26 cellular contexts compared by ENCODE assay signal in genomic region chr11:27518522-27518921, GRCh38. TPM values are rescaled to one million over a fixed set of nuclear protein-coding genes. Genes with fewer than 3 reads are reported as not detected.
DNase-seq lines count a peak whose midpoint lies in the region; ATAC-seq, FAIRE-seq and TF ChIP-seq lines count a peak whose summit lies in the region.
"Had no signal": no experiment of that assay in that cellular context is flagged by ENCODE, and none has a peak within 500 bp of the region (broad histone marks: within the 10 kb centered on the region; RNA-seq: fewer than 3 reads in every experiment).

No MANE protein-coding gene starts in this region.

- 26% methylated on average over 2 of the region's 2 CpGs for WGBS in A549 (ENCODE audit: missing lambda C conversion rate)
- WGBS in IMR-90 (ENCODE audit: extremely low coverage in 2 of 2, insufficient read length in 1 of 2), 2 experiments = no CpG with 5 or more reads among the region's 2 CpGs

- dilution Hi-C loops in IMR-90 (cut with HindIII; ENCODE audit: low sequenced_read_pairs, unreplicated experiment) = no loop called here

- TF ChIP-seq POLR2A in A549 (IDR thresholded peaks at IDR 0.05; ENCODE audit: low read length) = no peak
- TF ChIP-seq POLR2A in IMR-90 (IDR thresholded peaks at IDR 0.05; ENCODE audit: low read depth, low read length) = no peak

- no peak overlapping the region for H2BK5ac ChIP-seq in IMR-90 (ENCODE audit: low read depth, low read length, poor library complexity, severe bottlenecking)

- H3K27ac Mint-ChIP-seq in nephron progenitor cell = peak overlapping the region; percentile 7
- H3K27ac Mint-ChIP-seq: B cell; CD14-positive monocyte; CD4-positive, alpha-beta memory T cell; CD4-positive, CD25-positive, alpha-beta regulatory T cell; CD8-positive, alpha-beta memory T cell had no signal

- H3K23ac ChIP-seq in IMR-90 (ENCODE audit: low read depth, low read length) = no peak overlapping the region

- H3K18ac ChIP-seq in IMR-90 (ENCODE audit: low read depth, low read length) = no peak overlapping the region

- peaks cover 4% of the 10 kb centered on the region for H3K27me3 Mint-ChIP-seq in nephron progenitor cell (ENCODE audit: low read depth, poor library complexity)

- ATAC-seq in A549 = no peak
- no peak for ATAC-seq in IMR-90 (ENCODE audit: low read depth)
- no peak for ATAC-seq in HG03135 (IDR thresholded peaks at IDR 0.05; ENCODE audit: unreplicated experiment)
- ATAC-seq: GM12878 had no signal

- H2BK15ac ChIP-seq in IMR-90 (ENCODE audit: low read depth, low read length) = no peak overlapping the region

- in situ Hi-C loops in IMR-90 (cut with MboI; ENCODE audit: low sequenced_read_pairs) = loop anchor here (25.0 kb wide), 1 partner anchor 1819 kb away; no protein-coding TSS in a partner anchor

- H3K9me1 ChIP-seq in IMR-90 (ENCODE audit: insufficient read depth, low read length) = no peaks in the 10 kb centered on the region; the same call in 1 of the 2 replicates

- DNase-seq in A549 (ENCODE audit: low read depth in 1 of 2, low spot score in 1 of 2) = no peak
- no peak for DNase-seq in IMR-90
- DNase-seq in nephron progenitor cell = no peak
- no peak for DNase-seq in BE2C
- DNase-seq: 8988T; AML-193; C1 segment of cervical spinal cord; CD4-positive, alpha-beta memory T cell; CD4-positive, CD25-positive, alpha-beta regulatory T cell; CD8-positive, alpha-beta memory T cell; COR-L47; DMS 273 treated with DMSO at 0.1 percent for 48 hours; DMS153; DMS53; DMS79; DND-41; EL; GDM1 had no signal

- H3K4me1 ChIP-seq in A549 = no peaks in the 10 kb centered on the region
- no peaks in the 10 kb centered on the region for H3K4me1 ChIP-seq in IMR-90 (ENCODE audit: control insufficient read depth, insufficient read depth, low read length)
- no peaks in the 10 kb centered on the region for H3K4me1 ChIP-seq in BE2C
- H3K4me1 ChIP-seq: BLaER1 had no signal

- H3K9me3 Mint-ChIP-seq in nephron progenitor cell = peaks cover 12% of the 10 kb centered on the region

- no peaks in the 10 kb centered on the region for H4K20me1 ChIP-seq in IMR-90 (ENCODE audit: insufficient read depth, low read length)
- H4K20me1 ChIP-seq: BLaER1 had no signal

- no peaks in the 10 kb centered on the region for H3K36me3 Mint-ChIP-seq in nephron progenitor cell (ENCODE audit: low read depth)
- H3K36me3 Mint-ChIP-seq: CD14-positive monocyte; CD4-positive, alpha-beta memory T cell had no signal

- H3K9ac ChIP-seq in IMR-90 (ENCODE audit: low read depth, low read length) = no peak overlapping the region
- H3K9ac ChIP-seq: BLaER1 had no signal

- TF ChIP-seq RAD21 in A549 (conservative IDR thresholded peaks at IDR 0.05 in 1 of 2, IDR thresholded peaks at IDR 0.05 in 1 of 2) (no peak), IMR-90 (IDR thresholded peaks at IDR 0.05; ENCODE audit: low read length) (no peak)

- intact Hi-C loops in IMR-90 (cut with micrococcal nuclease) = no loop called here

- H3K4me3 ChIP-seq in A549 = no peak overlapping the region
- H3K4me3 ChIP-seq in IMR-90 (ENCODE audit: insufficient read depth, low read depth, low read length) = no peak overlapping the region
- H3K4me3 ChIP-seq in BE2C (ENCODE audit: low read depth, low read length) = no peak overlapping the region
- H3K4me3 ChIP-seq: BLaER1, GM12878 had no signal

- H4K8ac ChIP-seq in IMR-90 (ENCODE audit: low read depth in 2 of 2, low read length in 2 of 2) = no peak overlapping the region

- H3K27me3 ChIP-seq in IMR-90 (ENCODE audit: control insufficient read depth, insufficient read depth, low read length) (no peaks in the 10 kb centered on the region), BE2C (no peaks in the 10 kb centered on the region)
- H3K27me3 ChIP-seq: BLaER1 had no signal

- H3K79me1 ChIP-seq in IMR-90 (ENCODE audit: low read depth in 1 of 2, low read length in 2 of 2) = no peaks in the 10 kb centered on the region; a peak in 1 of 4 replicates

- H3K36me3 ChIP-seq in IMR-90 (ENCODE audit: control insufficient read depth, insufficient read depth, low read length) (no peaks in the 10 kb centered on the region), BE2C (no peaks in the 10 kb centered on the region)
- H3K36me3 ChIP-seq: BLaER1 had no signal

- BruUV-seq in IMR-90 (replicated peaks; lab: Mats Ljungman, UMichigan) = no TSS peak

- no peak overlapping the region for H2AFZ ChIP-seq in IMR-90 (replicated peaks; ENCODE audit: low read length, poor library complexity)

- no peak overlapping the region for H4K91ac ChIP-seq in IMR-90 (ENCODE audit: insufficient read depth, low read depth, low read length)

- no peak overlapping the region for H3K27ac ChIP-seq in A549
- no peak overlapping the region for H3K27ac ChIP-seq in IMR-90 (ENCODE audit: insufficient read depth, low read length)
- H3K27ac ChIP-seq: BLaER1 had no signal

- POLR2A ChIA-PET in A549 (lab: Yijun Ruan, JAX) = no interaction called here
- POLR2A ChIA-PET in IMR-90 (lab: Charles Lee; ENCODE audit: unreplicated experiment) = no interaction called here

- H3K4me2 ChIP-seq in A549 (no peak overlapping the region), IMR-90 (ENCODE audit: low read depth, low read length) (no peak overlapping the region)
- H3K4me2 ChIP-seq: BLaER1 had no signal

- H3K14ac ChIP-seq in IMR-90 (replicated peaks; ENCODE audit: low read depth, low read length) = no peak overlapping the region

- no peak for TF ChIP-seq EP300 in A549 (IDR thresholded peaks at IDR 0.05)

- no peak overlapping the region for H2BK20ac ChIP-seq in IMR-90 (ENCODE audit: low read depth, low read length)

- no peak overlapping the region for H4K5ac ChIP-seq in IMR-90 (ENCODE audit: low read depth, low read length)

- CTCF ChIA-PET in A549 (lab: Yijun Ruan, JAX) (interaction anchor here (1.0 to 1.2 kb wide), 3 partner anchors 8 to 33 kb away, joined by 3 read pairs; no protein-coding TSS in a partner anchor), IMR-90 (lab: Yijun Ruan, JAX) (no interaction called here)

- H3K4me3 Mint-ChIP-seq in nephron progenitor cell = no peak overlapping the region
- H3K4me3 Mint-ChIP-seq: B cell; CD14-positive monocyte; CD4-positive, alpha-beta memory T cell; CD4-positive, CD25-positive, alpha-beta regulatory T cell; CD8-positive, alpha-beta memory T cell had no signal

- TF ChIP-seq CTCF in A549 (IDR thresholded peaks at IDR 0.05) (no peak), IMR-90 (conservative IDR thresholded peaks at IDR 0.05; ENCODE audit: low read depth, low read length) (no peak), nephron progenitor cell (IDR thresholded peaks at IDR 0.05) (no peak), BE2C (IDR thresholded peaks at IDR 0.05; ENCODE audit: low read depth, low read length) (no peak)

- no peak overlapping the region for H3K56ac ChIP-seq in IMR-90 (ENCODE audit: extremely low read depth, insufficient read depth, low read length)

- no peak overlapping the region for H3K4ac ChIP-seq in IMR-90 (ENCODE audit: low read depth, low read length)

- peaks cover 17% of the 10 kb centered on the region for H3K4me1 Mint-ChIP-seq in nephron progenitor cell
- H3K4me1 Mint-ChIP-seq: B cell; CD14-positive monocyte; CD4-positive, alpha-beta memory T cell; CD4-positive, CD25-positive, alpha-beta regulatory T cell; CD8-positive, alpha-beta memory T cell had no signal

- H3K9me3 ChIP-seq in A549 (no peaks in the 10 kb centered on the region), IMR-90 (ENCODE audit: control insufficient read depth, insufficient read depth, low read length) (0 out of 2 replicates have a peak, but pooled peaks cover 3% of the 10 kb centered on the region), BE2C (no peaks in the 10 kb centered on the region)

- H2AK9ac ChIP-seq in IMR-90 (replicated peaks; ENCODE audit: low read depth, low read length, poor library complexity) = no peak overlapping the region

- no peak overlapping the region for H2AK5ac ChIP-seq in IMR-90 (ENCODE audit: low read depth, low read length)

- no peak overlapping the region for H2BK120ac ChIP-seq in IMR-90 (ENCODE audit: low read depth, low read length)

- no peak for FAIRE-seq in A549 (lab: Jason Lieb, UNC)
- FAIRE-seq: A204.1, GM12878, GM12892, GM18507 had no signal

TF ChIP-seq in A549, 52 proteins besides CTCF, POLR2A, EP300 and RAD21 (continues in another document):
- TF ChIP-seq MAFK (IDR thresholded peaks at IDR 0.05; ENCODE audit: partially characterized antibody) = peak; percentile 62
- no peak for TF ChIP-seq KDM5A (IDR thresholded peaks at IDR 0.05)

TF ChIP-seq in IMR-90, 13 proteins besides CTCF, POLR2A, EP300 and RAD21 (continues in another document):
- no peak for TF ChIP-seq ELK1 (IDR thresholded peaks at IDR 0.05; ENCODE audit: borderline replicate concordance, low read depth, low read length)

RNA-seq across cellular contexts. Expression of gene LIN7C, which starts 12.0 kb away (rescaled TPM):
- polyA plus RNA-seq in A549 (2011; rRNA removed) (21.2 and 31.0 TPM in 2 replicates), A549 (2017; fragmentation: RNase III; extraction: RNeasy Plus Mini Kit Qiagen cat#74134 plus additional on column Dnase treatment) (9.0 to 10.1 TPM (median 9.7 TPM) in 3 replicates), IMR-90 (2012; rRNA removed) (7.4 and 12.2 TPM in 2 replicates)
- 5.5 and 6.2 TPM in 2 replicates for polyA plus RNA-seq in A549 (2012; cell fraction: cytosol; rRNA removed)
- 2.4 and 6.2 TPM in 2 replicates for polyA plus RNA-seq in A549 (2012; cell fraction: nucleus; rRNA removed)
- 10.5 and 11.6 TPM in 2 replicates for polyA minus RNA-seq in A549 (2011; rRNA and poly(A)+ RNA removed)
- 25.5 and 58.3 TPM in 2 replicates for total RNA-seq in IMR-90 (2012; rRNA removed)
- 2.7 and 4.2 TPM in 2 replicates for polyA plus RNA-seq in IMR-90 (2012; cell fraction: cytosol; rRNA removed)
- 2.0 and 6.9 TPM in 2 replicates for polyA plus RNA-seq in IMR-90 (2012; cell fraction: nucleus; rRNA removed; ENCODE audit: low replicate concordance)
- 4.5 TPM for polyA plus RNA-seq in BE2C (2012; ENCODE audit: insufficient read depth, insufficient read length, low read depth)

RNA-seq across cellular contexts. Expression of gene LGR4, which starts 45.9 kb away (rescaled TPM):
- 130 and 145 TPM in 2 replicates for polyA plus RNA-seq in A549 (2011; rRNA removed)
- 24.3 and 35.8 TPM in 2 replicates for polyA plus RNA-seq in A549 (2012; cell fraction: cytosol; rRNA removed)
- 30.6 and 51.3 TPM in 2 replicates for polyA plus RNA-seq in A549 (2012; cell fraction: nucleus; rRNA removed)
- polyA plus RNA-seq in A549 (2017; fragmentation: RNase III; extraction: RNeasy Plus Mini Kit Qiagen cat#74134 plus additional on column Dnase treatment) = 40.9 to 43.5 TPM (median 41.2 TPM) in 3 replicates
- polyA minus RNA-seq in A549 (2011; rRNA and poly(A)+ RNA removed) = 241 and 257 TPM in 2 replicates
- total RNA-seq in IMR-90 (2012; rRNA removed) = 6.8 and 8.1 TPM in 2 replicates
- 2.2 and 2.9 TPM in 2 replicates for polyA plus RNA-seq in IMR-90 (2012; rRNA removed)
- polyA plus RNA-seq in IMR-90 (2012; cell fraction: cytosol; rRNA removed) = 0.85 and 0.88 TPM in 2 replicates
- polyA plus RNA-seq in IMR-90 (2012; cell fraction: nucleus; rRNA removed; ENCODE audit: low replicate concordance) = 2.3 and 9.8 TPM in 2 replicates
- polyA plus RNA-seq in BE2C (2012; ENCODE audit: insufficient read depth, insufficient read length, low read depth) = 2.8 TPM
